8 cellular contexts compared by ENCODE assay signal in the genomic region with DNA sequence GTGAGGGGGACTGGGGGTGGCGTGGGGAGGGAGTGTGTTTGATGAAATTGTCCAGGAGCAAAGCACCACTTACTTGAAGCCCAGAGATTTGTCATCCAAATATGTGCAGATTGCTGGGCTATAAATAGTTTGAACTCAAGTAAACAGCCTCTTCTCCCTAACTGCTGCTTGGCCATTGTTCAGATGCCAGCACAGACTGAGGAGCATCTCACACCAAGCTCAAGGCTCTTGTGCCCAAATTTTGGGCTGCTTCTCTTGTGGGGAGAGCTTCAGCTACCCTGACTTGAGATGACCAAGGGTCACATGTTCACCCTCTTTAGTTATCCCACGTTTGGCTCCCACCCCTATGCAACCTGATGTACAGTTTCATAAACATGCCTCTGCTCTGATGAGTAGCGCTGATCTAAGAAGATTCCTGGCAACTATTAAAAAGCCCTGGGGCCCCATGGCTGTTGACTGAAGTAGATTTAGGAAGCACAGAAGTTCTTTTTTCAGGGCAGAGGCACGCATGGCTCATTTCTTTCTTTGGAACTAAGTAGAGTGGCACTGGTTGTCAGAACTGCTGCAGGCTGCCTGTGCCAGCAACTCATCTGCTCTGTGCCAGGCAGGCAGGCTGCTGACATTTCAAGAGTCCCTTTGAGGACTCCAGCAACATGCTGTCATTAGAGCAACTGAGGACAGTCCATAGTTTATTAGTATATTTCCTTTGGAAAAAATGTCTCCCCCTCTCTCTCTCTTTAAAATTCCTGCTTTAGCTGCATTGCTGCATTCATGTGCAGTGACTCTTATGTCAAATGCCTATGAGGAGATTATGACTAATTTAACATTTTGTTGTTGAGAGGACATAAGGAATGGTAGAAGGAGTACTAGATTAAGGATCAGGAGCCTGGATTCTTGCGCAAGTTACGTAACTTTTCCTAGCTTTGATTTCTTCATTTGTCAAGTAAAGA. TPM values are rescaled to one million over a fixed set of nuclear protein-coding genes. Genes with fewer than 3 reads are reported as not detected.
A peak's percentile ranks its signal among the peaks of the same experiment; 100 is the strongest.
DNase-seq lines count a peak whose midpoint lies in the region; ATAC-seq lines count a peak whose summit lies in the region.

No MANE protein-coding gene starts in this region.

- H3K4me1 Mint-ChIP-seq in activated CD4-positive, alpha-beta T cell treated with anti-CD3 and anti-CD28 coated beads, Interleukin-2, amount 10 ng/mL, durations not matched to agents 24 days and 14 days = peaks cover 18% of the 10 kb centered on the region

- in situ Hi-C loops in ACHN (cut with HindIII; ENCODE audit: low pct_ligation_motif_present, low pct_unique_long_range_greater_than_20kb, low sequenced_read_pairs) = no loop called here

- H3K4me3 Mint-ChIP-seq in activated CD4-positive, alpha-beta T cell treated with anti-CD3 and anti-CD28 coated beads, Interleukin-2, amount 10 ng/mL, durations not matched to agents 24 days and 14 days = no peak overlapping the region

- no peak overlapping the region for H3K27ac Mint-ChIP-seq in activated CD4-positive, alpha-beta T cell treated with anti-CD3 and anti-CD28 coated beads, Interleukin-2, amount 10 ng/mL, durations not matched to agents 24 days and 14 days

- H3K27me3 ChIP-seq in muscle layer of duodenum (ENCODE audit: low read depth, low read length) = no peaks in the 10 kb centered on the region

- no peaks in the 10 kb centered on the region for H3K27me3 Mint-ChIP-seq in activated CD4-positive, alpha-beta T cell treated with anti-CD3 and anti-CD28 coated beads, Interleukin-2, amount 10 ng/mL, durations not matched to agents 24 days and 14 days

- no peaks in the 10 kb centered on the region for H3K9me3 Mint-ChIP-seq in activated CD4-positive, alpha-beta T cell treated with anti-CD3 and anti-CD28 coated beads, Interleukin-2, amount 10 ng/mL, durations not matched to agents 24 days and 14 days

- ATAC-seq in GM19035 (IDR thresholded peaks at IDR 0.05; ENCODE audit: unreplicated experiment) = no peak

- DNase-seq in ACHN (peak; percentile 50), NCI-H446 treated with DMSO at 0.1 percent for 48 hours (lab: John Stamatoyannopoulos, UW) (peak; percentile 74), epithelial cell of prostate (ENCODE audit: low read depth, low spot score) (peak; percentile 83), T-helper 9 cell (no peak), 8988T (no peak)
- DNase-seq in activated CD4-positive, alpha-beta T cell treated with anti-CD3 and anti-CD28 coated beads, Interleukin-2, amount 10 ng/mL, durations not matched to agents 24 days and 14 days = no peak

- H3K27ac ChIP-seq in epithelial cell of prostate (peak overlapping the region; percentile 92), muscle layer of duodenum (ENCODE audit: low read length) (peak overlapping the region; percentile 70)

- peaks cover 0 to 6% of the 10 kb centered on the region in 2 donors for H3K36me3 ChIP-seq in muscle layer of duodenum (ENCODE audit: control insufficient read depth in 1 of 2, insufficient read depth in 2 of 2, low read length in 2 of 2)

- no peaks in the 10 kb centered on the region for H3K36me3 Mint-ChIP-seq in activated CD4-positive, alpha-beta T cell treated with anti-CD3 and anti-CD28 coated beads, Interleukin-2, amount 10 ng/mL, durations not matched to agents 24 days and 14 days (ENCODE audit: low read depth)

- H3K4me1 ChIP-seq in muscle layer of duodenum (ENCODE audit: control insufficient read depth in 1 of 2, insufficient read depth in 2 of 2, low read length in 2 of 2) = peaks cover 3 to 6% of the 10 kb centered on the region in 2 donors

- H3K9me3 ChIP-seq in muscle layer of duodenum (ENCODE audit: control insufficient read depth in 1 of 2, low read length in 2 of 2) = no peaks in the 10 kb centered on the region

- peak overlapping the region in 1 of 2 donors; percentile 5 for H3K4me3 ChIP-seq in muscle layer of duodenum (ENCODE audit: low read depth in 1 of 2, low read length in 2 of 2)

- intact Hi-C loops in activated CD4-positive, alpha-beta T cell treated with anti-CD3 and anti-CD28 coated beads, Interleukin-2, amount 10 ng/mL, durations not matched to agents 24 days and 14 days (cut with micrococcal nuclease) = no loop called here

RNA-seq across cellular contexts. Expression of a gene that starts 9.6 kb away (rescaled TPM):
- 1.2 and 1.7 TPM in 2 replicates for total RNA-seq in activated CD4-positive, alpha-beta T cell treated with anti-CD3 and anti-CD28 coated beads, Interleukin-2, amount 10 ng/mL, durations not matched to agents 24 days and 14 days

RNA-seq across cellular contexts. Expression of a gene that starts 51.0 kb away (rescaled TPM):
- 47.1 and 49.6 TPM in 2 replicates for total RNA-seq in activated CD4-positive, alpha-beta T cell treated with anti-CD3 and anti-CD28 coated beads, Interleukin-2, amount 10 ng/mL, durations not matched to agents 24 days and 14 days

Comparison
In these comparisons a context has a peak if more than half of its experiments do, and no peak if none do; other contexts are left out.
1. DNase-seq: peak in ACHN (single experiment), NCI-H446 treated with DMSO at 0.1 percent for 48 hours (single experiment) and epithelial cell of prostate (single experiment); none in T-helper 9 cell (single experiment), activated CD4-positive, alpha-beta T cell treated with anti-CD3 and anti-CD28 coated beads, Interleukin-2, amount 10 ng/mL, durations not matched to agents 24 days and 14 days (single experiment) and 8988T (single experiment).